ENCODE assay signal across 1 cellular context in the genomic region with DNA sequence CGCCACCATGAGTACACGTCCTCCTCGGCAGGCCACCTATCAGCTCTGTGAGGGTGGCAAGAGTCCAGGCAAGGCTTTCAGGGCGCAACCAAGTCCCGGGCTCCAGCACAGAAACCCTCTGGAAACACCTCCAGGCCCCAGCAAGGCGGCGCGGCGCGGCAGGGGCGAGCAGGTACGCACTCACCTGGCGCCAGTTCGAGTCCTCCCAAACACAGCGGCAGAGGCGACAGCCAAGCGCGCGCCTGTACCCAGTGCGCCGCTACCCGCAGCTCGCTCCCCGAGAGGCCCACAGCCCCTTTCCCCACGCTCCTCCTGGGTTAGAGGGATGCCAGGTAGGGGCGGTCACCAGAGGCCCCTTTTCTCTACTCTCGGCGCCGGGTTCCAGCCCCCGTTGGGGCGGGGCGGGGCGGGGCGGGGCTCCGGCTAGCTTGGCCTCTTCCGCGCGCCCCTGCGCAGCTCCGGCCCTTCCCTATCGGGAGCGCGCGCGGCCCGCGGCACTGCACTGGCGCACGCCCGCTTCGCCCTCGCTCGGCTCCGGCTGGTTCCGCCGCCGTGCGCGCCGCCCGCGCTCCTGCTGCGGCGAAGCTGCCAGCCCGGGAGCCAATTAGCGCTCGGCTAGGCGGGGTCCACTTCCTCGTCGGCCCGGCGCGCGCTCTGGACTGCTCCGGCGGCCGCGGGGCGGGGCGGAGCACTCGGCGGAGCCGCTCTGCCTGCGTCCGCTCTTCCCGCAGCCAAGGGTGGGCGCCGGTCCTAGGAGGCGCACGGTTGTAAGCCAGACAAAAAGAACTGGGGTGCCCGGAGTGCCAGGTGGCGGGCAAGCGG.
TF ChIP-seq lines count a peak whose summit lies in the region.

A gene (minus strand): TSS at position 332 of the 822 bp plus-strand sequence. CDS start 5,040 bp downstream, outside the sequence.
A gene with protein sequence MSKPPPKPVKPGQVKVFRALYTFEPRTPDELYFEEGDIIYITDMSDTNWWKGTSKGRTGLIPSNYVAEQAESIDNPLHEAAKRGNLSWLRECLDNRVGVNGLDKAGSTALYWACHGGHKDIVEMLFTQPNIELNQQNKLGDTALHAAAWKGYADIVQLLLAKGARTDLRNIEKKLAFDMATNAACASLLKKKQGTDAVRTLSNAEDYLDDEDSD (plus strand): TSS at position 691 of the 822 bp plus-strand sequence. CDS start 179 bp downstream, outside the sequence.

TF ChIP-seq in GM12878, 131 proteins besides CTCF, POLR2A, EP300 and RAD21 (continued from another document):
- TF ChIP-seq, protein P1, sequence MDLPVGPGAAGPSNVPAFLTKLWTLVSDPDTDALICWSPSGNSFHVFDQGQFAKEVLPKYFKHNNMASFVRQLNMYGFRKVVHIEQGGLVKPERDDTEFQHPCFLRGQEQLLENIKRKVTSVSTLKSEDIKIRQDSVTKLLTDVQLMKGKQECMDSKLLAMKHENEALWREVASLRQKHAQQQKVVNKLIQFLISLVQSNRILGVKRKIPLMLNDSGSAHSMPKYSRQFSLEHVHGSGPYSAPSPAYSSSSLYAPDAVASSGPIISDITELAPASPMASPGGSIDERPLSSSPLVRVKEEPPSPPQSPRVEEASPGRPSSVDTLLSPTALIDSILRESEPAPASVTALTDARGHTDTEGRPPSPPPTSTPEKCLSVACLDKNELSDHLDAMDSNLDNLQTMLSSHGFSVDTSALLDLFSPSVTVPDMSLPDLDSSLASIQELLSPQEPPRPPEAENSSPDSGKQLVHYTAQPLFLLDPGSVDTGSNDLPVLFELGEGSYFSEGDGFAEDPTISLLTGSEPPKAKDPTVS (IDR thresholded peaks at IDR 0.05; ENCODE audit: low read depth, low read length), result no peak
- no peak for TF ChIP-seq RCOR1 (conservative IDR thresholded peaks at IDR 0.05; ENCODE audit: low read depth, low read length)
- TF ChIP-seq SRF (IDR thresholded peaks at IDR 0.05; ENCODE audit: low read depth in 2 of 2, low read length in 2 of 2), result no peak
- TF ChIP-seq DPF2 (IDR thresholded peaks at IDR 0.05), result peak; percentile 58
- TF ChIP-seq ZNF207 (IDR thresholded peaks at IDR 0.05; ENCODE audit: borderline replicate concordance), result 0 out of 2 replicates have a peak, but pooled peaks have one; percentile 29
- TF ChIP-seq RB1 (IDR thresholded peaks at IDR 0.05; ENCODE audit: borderline replicate concordance), result peak; percentile 24; the same call in 1 of the 2 replicates
